ENCODE assay signal across 8 cellular contexts in genomic region chr3:2099028-2099671, GRCh38. TPM values are rescaled to one million over a fixed set of nuclear protein-coding genes. Genes with fewer than 3 reads are reported as not detected.
DNase-seq lines count a peak whose midpoint lies in the region; ATAC-seq lines count a peak whose summit lies in the region.

No MANE protein-coding gene starts in this region.

- no peak overlapping the region for H3K4me3 Mint-ChIP-seq in activated CD4-positive, alpha-beta memory T cell treated with anti-CD3 and anti-CD28 coated beads for 36 hours

- peaks cover 5% of the 10 kb centered on the region for H3K36me3 Mint-ChIP-seq in activated CD4-positive, alpha-beta memory T cell treated with anti-CD3 and anti-CD28 coated beads for 36 hours

- H3K9ac ChIP-seq in iPS-18a (ENCODE audit: low read length), result no peak overlapping the region

- no peaks in the 10 kb centered on the region for H3K9me3 ChIP-seq in iPS-18a (ENCODE audit: control insufficient read depth, low read depth, low read length)

- intact Hi-C loops in sciatic nerve (cut with DNase I), result no loop called here
- intact Hi-C loops in activated CD4-positive, alpha-beta memory T cell treated with anti-CD3 and anti-CD28 coated beads for 36 hours (cut with micrococcal nuclease), result no loop called here

- H3K27me3 Mint-ChIP-seq in activated CD4-positive, alpha-beta memory T cell treated with anti-CD3 and anti-CD28 coated beads for 36 hours, result peaks cover 45% of the 10 kb centered on the region

- peak overlapping the region; percentile 72 for H3K4me3 ChIP-seq in iPS-18a (ENCODE audit: low read length)

- H3K4me1 ChIP-seq in iPS-18a (ENCODE audit: control insufficient read depth, low read depth, low read length), result peaks cover 14% of the 10 kb centered on the region

- H3K27ac ChIP-seq in iPS-18a (ENCODE audit: low read length), result no peak overlapping the region

- no peaks in the 10 kb centered on the region for H3K9me3 Mint-ChIP-seq in activated CD4-positive, alpha-beta memory T cell treated with anti-CD3 and anti-CD28 coated beads for 36 hours

- no peak overlapping the region for H3K27ac Mint-ChIP-seq in activated CD4-positive, alpha-beta memory T cell treated with anti-CD3 and anti-CD28 coated beads for 36 hours

- H3K4me1 Mint-ChIP-seq in activated CD4-positive, alpha-beta memory T cell treated with anti-CD3 and anti-CD28 coated beads for 36 hours (ENCODE audit: low read depth), result peaks cover 6% of the 10 kb centered on the region

- CTCF ChIA-PET in activated CD4-positive, alpha-beta memory T cell treated with anti-CD3 and anti-CD28 coated beads for 36 hours (lab: Charles Lee), result no interaction called here

- H3K27me3 ChIP-seq in iPS-18a (ENCODE audit: control insufficient read depth, insufficient read depth, low read length), result peaks cover 82% of the 10 kb centered on the region

- ATAC-seq in sciatic nerve, result peak; percentile 34

- peak; percentile 2 for DNase-seq in DMS 273 (lab: John Stamatoyannopoulos, UW; ENCODE audit: unreplicated experiment)
- DNase-seq in DMS 273 treated with DMSO at 0.1 percent for 48 hours (lab: John Stamatoyannopoulos, UW), result no peak
- peak; percentile 2 for DNase-seq in NCI-H82 treated with DMSO at 0.1 percent for 48 hours (lab: John Stamatoyannopoulos, UW; ENCODE audit: unreplicated experiment)
- no peak for DNase-seq in sciatic nerve (ENCODE audit: low spot score)
- no peak for DNase-seq in activated CD4-positive, alpha-beta memory T cell treated with anti-CD3 and anti-CD28 coated beads for 36 hours
- no peak for DNase-seq in NOMO-1 (lab: John Stamatoyannopoulos, UW; ENCODE audit: unreplicated experiment in 2 of 2)
- DNase-seq in NAMALWA (ENCODE audit: low spot score), result no peak

- no peaks in the 10 kb centered on the region for H3K36me3 ChIP-seq in iPS-18a (ENCODE audit: control insufficient read depth, low read depth, low read length)

- POLR2A ChIA-PET in activated CD4-positive, alpha-beta memory T cell treated with anti-CD3 and anti-CD28 coated beads for 36 hours (lab: Charles Lee), result no interaction called here

RNA-seq across cellular contexts. Expression of gene CNTN4, which starts 0.5 kb away (rescaled TPM):
- 80.0 TPM for total RNA-seq in sciatic nerve
- total RNA-seq in activated CD4-positive, alpha-beta memory T cell treated with anti-CD3 and anti-CD28 coated beads for 36 hours, result not detected

Comparison
In these comparisons a context has a peak if more than half of its experiments do, and no peak if none do; other contexts are left out.
1. DNase-seq: peak in DMS 273 (single experiment) and NCI-H82 treated with DMSO at 0.1 percent for 48 hours (single experiment); none in DMS 273 treated with DMSO at 0.1 percent for 48 hours (single experiment), sciatic nerve (single experiment), activated CD4-positive, alpha-beta memory T cell treated with anti-CD3 and anti-CD28 coated beads for 36 hours (single experiment), NOMO-1 (0 of 2) and NAMALWA (single experiment).
2. RNA of gene CNTN4, which starts 0.5 kb away (total RNA-seq): 80.0 TPM in sciatic nerve (single experiment); not detected in activated CD4-positive, alpha-beta memory T cell treated with anti-CD3 and anti-CD28 coated beads for 36 hours; every median in the first group is over 10 times any median in the second.